13 cellular contexts compared by ENCODE assay signal in genomic region chr3:96931491-96931890, GRCh38.
DNase-seq lines count a peak whose midpoint lies in the region; ATAC-seq and TF ChIP-seq lines count a peak whose summit lies in the region.
"Had no signal": no experiment of that assay in that cellular context is flagged by ENCODE, and none has a peak within 500 bp of the region (broad histone marks: within the 10 kb centered on the region; RNA-seq: fewer than 3 reads in every experiment).

No MANE protein-coding gene starts in this region.

- H3K36me3 ChIP-seq in WERI-Rb-1, result no peaks in the 10 kb centered on the region

- H3K9me3 ChIP-seq in WERI-Rb-1 (ENCODE audit: severe bottlenecking), result peaks cover 19% of the 10 kb centered on the region

- H3K4me3 Mint-ChIP-seq in stimulated activated effector memory CD8-positive, alpha-beta T cell treated with anti-CD3 and anti-CD28 coated beads, Interleukin-12 subunit alpha, Interleukin-12 subunit beta, amount 100 ng/mL, for 72 hours, result no peak overlapping the region
- H3K4me3 Mint-ChIP-seq: GM23338 had no signal

- no peak overlapping the region for H3K27ac Mint-ChIP-seq in stimulated activated effector memory CD8-positive, alpha-beta T cell treated with anti-CD3 and anti-CD28 coated beads, Interleukin-12 subunit alpha, Interleukin-12 subunit beta, amount 100 ng/mL, for 72 hours
- H3K27ac Mint-ChIP-seq: GM23338 had no signal

- H3K9me3 Mint-ChIP-seq in stimulated activated effector memory CD8-positive, alpha-beta T cell treated with anti-CD3 and anti-CD28 coated beads, Interleukin-12 subunit alpha, Interleukin-12 subunit beta, amount 100 ng/mL, for 72 hours, result peaks cover 31% of the 10 kb centered on the region

- peak overlapping the region; percentile 57 for H3K27ac ChIP-seq in WERI-Rb-1
- H3K27ac ChIP-seq: C4-2B had no signal

- no peaks in the 10 kb centered on the region for H3K36me3 Mint-ChIP-seq in stimulated activated effector memory CD8-positive, alpha-beta T cell treated with anti-CD3 and anti-CD28 coated beads, Interleukin-12 subunit alpha, Interleukin-12 subunit beta, amount 100 ng/mL, for 72 hours

- no peaks in the 10 kb centered on the region for H3K4me1 Mint-ChIP-seq in stimulated activated effector memory CD8-positive, alpha-beta T cell treated with anti-CD3 and anti-CD28 coated beads, Interleukin-12 subunit alpha, Interleukin-12 subunit beta, amount 100 ng/mL, for 72 hours
- H3K4me1 Mint-ChIP-seq: GM23338 had no signal

- DNase-seq in NCI-H2171 treated with DMSO at 0.1 percent for 48 hours (lab: John Stamatoyannopoulos, UW) (peak; percentile 12), NCI-H2171 (lab: John Stamatoyannopoulos, UW) (no peak), NCI-H1092 (lab: John Stamatoyannopoulos, UW) (peak; percentile 23), WERI-Rb-1 (no peak), iPS-NIHi11 (ENCODE audit: low spot score) (no peak)
- DNase-seq in stimulated activated effector memory CD8-positive, alpha-beta T cell treated with anti-CD3 and anti-CD28 coated beads, Interleukin-12 subunit alpha, Interleukin-12 subunit beta, amount 100 ng/mL, for 72 hours (ENCODE audit: low spot score in 2 of 2), result no peak
- DNase-seq: MM.1S, NCI-H446 treated with DMSO at 0.1 percent for 48 hours had no signal

- no peak for TF ChIP-seq CTCF in WERI-Rb-1 (IDR thresholded peaks at IDR 0.05; ENCODE audit: low read depth, low read length)

- H3K27me3 ChIP-seq in WERI-Rb-1 (ENCODE audit: insufficient read depth, low read depth, severe bottlenecking), result no peaks in the 10 kb centered on the region

- no peak overlapping the region for H3K4me3 ChIP-seq in WERI-Rb-1 (ENCODE audit: low read depth, low read length)
- H3K4me3 ChIP-seq: GM23338 had no signal

- ATAC-seq in stimulated activated effector memory CD8-positive, alpha-beta T cell treated with anti-CD3 and anti-CD28 coated beads, Interleukin-12 subunit alpha, Interleukin-12 subunit beta, amount 100 ng/mL, for 72 hours, result peak; percentile 21
- ATAC-seq in GM21825 (IDR thresholded peaks at IDR 0.05; ENCODE audit: unreplicated experiment), result no peak
- ATAC-seq in GM21576 (IDR thresholded peaks at IDR 0.05; ENCODE audit: unreplicated experiment), result no peak
- ATAC-seq: GM23338, SK-N-SH treated with all-trans-retinoic acid at 6 μM for 48 hours had no signal

Comparison
In these comparisons a context has a peak if more than half of its experiments do, and no peak if none do; other contexts are left out.
1. DNase-seq: peak in NCI-H2171 treated with DMSO at 0.1 percent for 48 hours (single experiment) and NCI-H1092 (single experiment); none in NCI-H2171 (single experiment), WERI-Rb-1 (single experiment), stimulated activated effector memory CD8-positive, alpha-beta T cell treated with anti-CD3 and anti-CD28 coated beads, Interleukin-12 subunit alpha, Interleukin-12 subunit beta, amount 100 ng/mL, for 72 hours (0 of 2) and iPS-NIHi11 (single experiment).